ENCODE assay signal across 7 cellular contexts in genomic region chr11:108664241-108664640, GRCh38. TPM values are rescaled to one million over a fixed set of nuclear protein-coding genes. Genes with fewer than 3 reads are reported as not detected.
DNase-seq lines count a peak whose midpoint lies in the region; ATAC-seq and TF ChIP-seq lines count a peak whose summit lies in the region.

No MANE protein-coding gene starts in this region.

- H3K9me3 Mint-ChIP-seq in activated naive CD8-positive, alpha-beta T cell treated with anti-CD3 and anti-CD28 coated beads, Interleukin-2, amount 10 ng/mL, durations not matched to agents 7 days and 5 days: no peaks in the 10 kb centered on the region

- H3K36me3 ChIP-seq in HUES64 (ENCODE audit: insufficient read depth, low read length): peaks cover 17% of the 10 kb centered on the region
- H3K36me3 ChIP-seq in kidney epithelial cell (ENCODE audit: control insufficient read depth, insufficient read depth, low read length): no peaks in the 10 kb centered on the region

- POLR2A ChIA-PET in activated naive CD8-positive, alpha-beta T cell treated with anti-CD3 and anti-CD28 coated beads, Interleukin-2, amount 10 ng/mL, durations not matched to agents 7 days and 5 days (lab: Charles Lee): interaction anchor here (0.7 to 2.0 kb wide), 5 partner anchors 8 to 582 kb away, joined by 3 to 7 read pairs (median 6); partner anchors contain the start of genes ATM, C11orf65 and NPAT

- H3K36me3 Mint-ChIP-seq in activated naive CD8-positive, alpha-beta T cell treated with anti-CD3 and anti-CD28 coated beads, Interleukin-2, amount 10 ng/mL, durations not matched to agents 7 days and 5 days: peaks cover 7% of the 10 kb centered on the region

- H3K4me3 ChIP-seq in HUES64 (ENCODE audit: low read length): peak overlapping the region; percentile 48
- peak overlapping the region; percentile 31 for H3K4me3 ChIP-seq in kidney epithelial cell (ENCODE audit: low read depth, low read length)

- peaks cover 3% of the 10 kb centered on the region; the same call in 1 of the 2 replicates for H3K4me1 ChIP-seq in HUES64 (ENCODE audit: insufficient read depth, low read length)

- ATAC-seq in activated naive CD8-positive, alpha-beta T cell treated with anti-CD3 and anti-CD28 coated beads, Interleukin-2, amount 10 ng/mL, durations not matched to agents 7 days and 5 days (ENCODE audit: low read depth): no peak
- ATAC-seq in HG03159 (IDR thresholded peaks at IDR 0.05; ENCODE audit: unreplicated experiment) (no peak), omental fat pad (ENCODE audit: low FRiP score) (no peak)

- H3K9me3 ChIP-seq in HUES64 (ENCODE audit: insufficient read depth, low read depth, low read length): no peaks in the 10 kb centered on the region

- no peak overlapping the region for H3K9ac ChIP-seq in HUES64 (ENCODE audit: low read depth, low read length)

- peak overlapping the region; percentile 100 for H3K4me3 Mint-ChIP-seq in activated naive CD8-positive, alpha-beta T cell treated with anti-CD3 and anti-CD28 coated beads, Interleukin-2, amount 10 ng/mL, durations not matched to agents 7 days and 5 days

- H3K4me1 Mint-ChIP-seq in activated naive CD8-positive, alpha-beta T cell treated with anti-CD3 and anti-CD28 coated beads, Interleukin-2, amount 10 ng/mL, durations not matched to agents 7 days and 5 days: peaks cover 25% of the 10 kb centered on the region

- peak overlapping the region; percentile 94 for H3K27ac Mint-ChIP-seq in activated naive CD8-positive, alpha-beta T cell treated with anti-CD3 and anti-CD28 coated beads, Interleukin-2, amount 10 ng/mL, durations not matched to agents 7 days and 5 days

- H3K27me3 Mint-ChIP-seq in activated naive CD8-positive, alpha-beta T cell treated with anti-CD3 and anti-CD28 coated beads, Interleukin-2, amount 10 ng/mL, durations not matched to agents 7 days and 5 days: peaks cover 4% of the 10 kb centered on the region

- DNase-seq in activated naive CD8-positive, alpha-beta T cell treated with anti-CD3 and anti-CD28 coated beads, Interleukin-2, amount 10 ng/mL, durations not matched to agents 7 days and 5 days: no peak
- DNase-seq in kidney epithelial cell (ENCODE audit: low read depth) (no peak), substantia nigra (lab: John Stamatoyannopoulos, UW) (peak in 4 of 49 donors; percentile 2 to 55 (median 10)), NCI-H128 (lab: John Stamatoyannopoulos, UW; ENCODE audit: unreplicated experiment) (no peak), omental fat pad (ENCODE audit: low spot score) (no peak)

- TF ChIP-seq CTCF in kidney epithelial cell (IDR thresholded peaks at IDR 0.05; ENCODE audit: insufficient read depth, low read length, poor library complexity, severe bottlenecking) (no peak), omental fat pad (IDR thresholded peaks at IDR 0.05) (no peak)

- H3K27ac ChIP-seq in HUES64 (ENCODE audit: low read depth, low read length): no peak overlapping the region
- peak overlapping the region; percentile 63 for H3K27ac ChIP-seq in substantia nigra (ENCODE audit: low read depth, low read length, poor library complexity, severe bottlenecking)

- 92% methylated on average over 9 of the region's 9 CpGs for WGBS in HUES64

- H3K27me3 ChIP-seq in HUES64 (ENCODE audit: insufficient read depth, low read length) (no peaks in the 10 kb centered on the region), kidney epithelial cell (ENCODE audit: control insufficient read depth, insufficient read depth, low read length) (no peaks in the 10 kb centered on the region)

RNA-seq across cellular contexts. Expression of gene DDX10, which starts 0.6 kb away (rescaled TPM):
- polyA plus RNA-seq in HUES64 (2013, experiment 1 of 2): 30.7 TPM
- 31.0 TPM for polyA plus RNA-seq in HUES64 (2013, experiment 2 of 2)
- total RNA-seq in activated naive CD8-positive, alpha-beta T cell treated with anti-CD3 and anti-CD28 coated beads, Interleukin-2, amount 10 ng/mL, durations not matched to agents 7 days and 5 days: 10 to 100 TPM; 22.0 to 24.7 TPM
- total RNA-seq in kidney epithelial cell (24.5 and 29.0 TPM in 2 replicates), omental fat pad (10 to 100 TPM; 20.2 to 60.6 (median 26.5) TPM)
